ENCODE assay signal across 27 cellular contexts in the genomic region with DNA sequence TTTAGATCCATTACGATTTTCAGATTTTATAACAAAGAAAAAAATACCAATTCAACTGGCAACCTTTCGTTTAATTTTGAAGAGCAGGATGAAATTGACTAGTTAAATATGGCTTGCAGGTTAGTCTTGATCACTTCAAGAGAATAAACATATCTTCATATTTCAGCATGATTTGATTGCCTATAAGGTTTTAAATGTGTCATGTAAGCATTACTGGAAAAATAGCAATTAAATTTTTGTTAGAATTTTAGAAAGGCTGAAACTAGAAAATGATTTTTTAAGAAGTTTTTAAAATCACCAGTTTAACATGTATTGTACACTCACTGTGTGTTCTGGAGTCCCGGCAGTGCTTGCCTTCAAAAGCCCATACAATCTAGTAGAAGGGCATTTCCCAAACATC.
"Had no signal": no experiment of that assay in that cellular context is flagged by ENCODE, and none has a peak within 500 bp of the region (broad histone marks: within the 10 kb centered on the region; RNA-seq: fewer than 3 reads in every experiment).

No MANE protein-coding gene starts in this region.

- H3K27me3 ChIP-seq: colonic mucosa, dorsolateral prefrontal cortex, esophagus muscularis mucosa, esophagus squamous epithelium, foreskin keratinocyte, gastrocnemius medialis, gastroesophageal sphincter, heart left ventricle, heart right ventricle, hepatocyte had no signal

- ATAC-seq: effector memory CD8-positive, alpha-beta T cell; esophagus mucosa; foreskin keratinocyte; gastrocnemius medialis; gastroesophageal sphincter; heart left ventricle; heart right ventricle had no signal

- H2AFZ ChIP-seq: hepatocyte had no signal

- H3K36me3 ChIP-seq: colonic mucosa, esophagus squamous epithelium, gastrocnemius medialis, gastroesophageal sphincter, heart left ventricle, heart right ventricle had no signal

- H3K4me2 ChIP-seq: hepatocyte had no signal

- DNase-seq: colonic mucosa; cortex of kidney; dermis blood vessel endothelial cell; dorsolateral prefrontal cortex; effector CD4-positive, alpha-beta T cell; effector CD8-positive, alpha-beta T cell; effector memory CD4-positive, alpha-beta T cell; effector memory CD8-positive, alpha-beta T cell; endodermal cell; erythroblast; esophagus squamous epithelium; foreskin fibroblast; foreskin keratinocyte; foreskin melanocyte; gastrocnemius medialis; glutamatergic neuron; head of caudate nucleus; heart left ventricle; heart right ventricle had no signal

- H3K9me3 ChIP-seq: colonic mucosa, esophagus muscularis mucosa, esophagus squamous epithelium, gastrocnemius medialis, gastroesophageal sphincter, heart left ventricle, heart right ventricle had no signal

- H3K79me2 ChIP-seq: hepatocyte had no signal

- H3K27ac ChIP-seq: colonic mucosa, coronary artery, epithelial cell of prostate, esophagus muscularis mucosa, esophagus squamous epithelium, foreskin keratinocyte, gastrocnemius medialis, gastroesophageal sphincter, heart left ventricle, heart right ventricle, hepatocyte had no signal

- H3K4me1 ChIP-seq: colonic mucosa, esophagus squamous epithelium, foreskin keratinocyte, gastrocnemius medialis, gastroesophageal sphincter, heart left ventricle, heart right ventricle had no signal

- H3K4me3 ChIP-seq: colonic mucosa, coronary artery, dorsolateral prefrontal cortex, esophagus muscularis mucosa, esophagus squamous epithelium, gastrocnemius medialis, gastroesophageal sphincter, heart left ventricle, heart right ventricle, hepatocyte had no signal

- FAIRE-seq: endothelial cell of umbilical vein, frontal cortex had no signal
